In the genomic region with DNA sequence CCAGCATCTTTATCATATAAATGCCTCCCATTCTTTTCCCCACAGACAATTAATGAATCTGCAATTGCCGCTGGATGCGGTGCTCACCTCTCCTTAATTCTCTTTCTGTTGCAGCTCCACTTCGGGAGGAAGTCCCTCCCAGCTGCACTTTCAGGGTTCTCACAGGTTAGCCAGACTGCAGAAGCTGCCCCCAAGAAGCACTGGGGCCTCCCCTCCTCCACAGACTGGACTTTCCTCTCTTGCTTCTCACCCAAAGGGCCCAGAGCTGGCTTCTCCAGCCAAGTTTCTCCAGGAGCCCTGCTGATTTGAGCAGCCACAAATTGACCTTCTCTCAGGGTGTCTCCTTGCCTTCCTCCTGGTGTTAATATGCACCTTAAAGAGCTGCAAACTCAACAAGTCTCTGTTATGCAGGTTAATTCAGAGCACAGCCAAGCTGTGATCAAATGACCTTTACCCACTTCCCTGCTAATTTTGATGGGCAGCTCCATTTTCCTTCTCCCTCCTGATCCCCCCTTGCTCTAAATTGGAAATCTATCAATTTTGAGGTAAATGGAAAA, we compare ENCODE assay signal across 21 cellular contexts.
"Had no signal": no experiment of that assay in that cellular context is flagged by ENCODE, and none has a peak within 500 bp of the region (broad histone marks: within the 10 kb centered on the region; RNA-seq: fewer than 3 reads in every experiment).

No MANE protein-coding gene starts in this region.

- H3K4me3 ChIP-seq: esophagus squamous epithelium, left ventricle myocardium inferior, SK-N-MC, thoracic aorta, upper lobe of right lung had no signal

- H3K4me3 Mint-ChIP-seq: activated CD4-positive, alpha-beta memory T cell treated with anti-CD3 and anti-CD28 coated beads, Interleukin-2, amount 10 ng/mL, durations not matched to agents 7 days and 5 days; activated CD8-positive, alpha-beta memory T cell treated with anti-CD3 and anti-CD28 coated beads, Interleukin-2, amount 10 ng/mL, durations not matched to agents 7 days and 5 days; activated T-helper 17 cell treated with anti-CD3 and anti-CD28 coated beads, Interleukin-2, amount 50 U/mL, for 72 hours; central memory CD8-positive, alpha-beta T cell; stimulated activated memory B cell treated with anti-CD40 and anti-IgM and Interleukin-4, amounts not matched to agents 10 μg/mL and 1 μg/mL and 100 μg/mL, for 72 hours; T-helper 2 cell treated with Interferon-gamma antibody and Interleukin-4, amounts not matched to agents 5 μg/mL and 100 μg/mL, for 36 hours had no signal

- H3K36me3 ChIP-seq: brain microvascular endothelial cell, esophagus squamous epithelium, left ventricle myocardium inferior, neutrophil, thoracic aorta, upper lobe of right lung had no signal

- H3K36me3 Mint-ChIP-seq: activated CD8-positive, alpha-beta memory T cell treated with anti-CD3 and anti-CD28 coated beads, Interleukin-2, amount 10 ng/mL, durations not matched to agents 7 days and 5 days; stimulated activated memory B cell treated with anti-CD40 and anti-IgM and Interleukin-4, amounts not matched to agents 10 μg/mL and 1 μg/mL and 100 μg/mL, for 72 hours had no signal

- H3K9me3 ChIP-seq: esophagus squamous epithelium, left ventricle myocardium inferior, neutrophil, thoracic aorta, upper lobe of right lung had no signal

- H3K4me1 ChIP-seq: upper lobe of right lung had no signal

- H3K9me3 Mint-ChIP-seq: activated CD4-positive, alpha-beta memory T cell treated with anti-CD3 and anti-CD28 coated beads, Interleukin-2, amount 10 ng/mL, durations not matched to agents 7 days and 5 days; activated T-helper 17 cell treated with anti-CD3 and anti-CD28 coated beads, Interleukin-2, amount 50 U/mL, for 72 hours; central memory CD8-positive, alpha-beta T cell; T-helper 2 cell treated with Interferon-gamma antibody and Interleukin-4, amounts not matched to agents 5 μg/mL and 100 μg/mL, for 36 hours had no signal

- DNase-seq: activated CD4-positive, alpha-beta memory T cell treated with anti-CD3 and anti-CD28 coated beads, Interleukin-2, amount 10 ng/mL, durations not matched to agents 7 days and 5 days; activated CD4-positive, alpha-beta T cell treated with anti-CD3 and anti-CD28 coated beads for 48 hours; activated CD4-positive, CD25-positive, alpha-beta regulatory T cell; activated CD8-positive, alpha-beta memory T cell treated with anti-CD3 and anti-CD28 coated beads, Interleukin-2, amount 10 ng/mL, durations not matched to agents 7 days and 5 days; activated naive CD4-positive, alpha-beta T cell treated with Interleukin-2 at 50 U/mL for 16 hours; brain microvascular endothelial cell; cortex of kidney; effector CD8-positive, alpha-beta T cell; esophagus squamous epithelium; left ventricle myocardium inferior; naive B cell; stimulated activated CD4-positive, alpha-beta T cell treated with anti-CD3 and anti-CD28 coated beads, Interleukin-4, amount 100 ng/mL, for 24 hours; upper lobe of right lung had no signal

- H3K27me3 ChIP-seq: brain microvascular endothelial cell, upper lobe of right lung had no signal

- H3K27ac ChIP-seq: brain microvascular endothelial cell, esophagus squamous epithelium, neutrophil, SK-N-MC, thoracic aorta, upper lobe of right lung had no signal

- H3K4me1 Mint-ChIP-seq: activated CD4-positive, alpha-beta memory T cell treated with anti-CD3 and anti-CD28 coated beads, Interleukin-2, amount 10 ng/mL, durations not matched to agents 7 days and 5 days; activated CD8-positive, alpha-beta memory T cell treated with anti-CD3 and anti-CD28 coated beads, Interleukin-2, amount 10 ng/mL, durations not matched to agents 7 days and 5 days; activated T-helper 17 cell treated with anti-CD3 and anti-CD28 coated beads, Interleukin-2, amount 50 U/mL, for 72 hours; central memory CD8-positive, alpha-beta T cell; naive B cell; stimulated activated memory B cell treated with anti-CD40 and anti-IgM and Interleukin-4, amounts not matched to agents 10 μg/mL and 1 μg/mL and 100 μg/mL, for 72 hours had no signal

- H3K27ac Mint-ChIP-seq: activated CD4-positive, alpha-beta memory T cell treated with anti-CD3 and anti-CD28 coated beads, Interleukin-2, amount 10 ng/mL, durations not matched to agents 7 days and 5 days; activated CD8-positive, alpha-beta memory T cell treated with anti-CD3 and anti-CD28 coated beads, Interleukin-2, amount 10 ng/mL, durations not matched to agents 7 days and 5 days; activated T-helper 17 cell treated with anti-CD3 and anti-CD28 coated beads, Interleukin-2, amount 50 U/mL, for 72 hours; stimulated activated memory B cell treated with anti-CD40 and anti-IgM and Interleukin-4, amounts not matched to agents 10 μg/mL and 1 μg/mL and 100 μg/mL, for 72 hours; T-helper 2 cell treated with Interferon-gamma antibody and Interleukin-4, amounts not matched to agents 5 μg/mL and 100 μg/mL, for 36 hours had no signal

- ATAC-seq: activated CD8-positive, alpha-beta memory T cell treated with anti-CD3 and anti-CD28 coated beads, Interleukin-2, amount 10 ng/mL, durations not matched to agents 7 days and 5 days; activated T-helper 17 cell treated with anti-CD3 and anti-CD28 coated beads, Interleukin-2, amount 50 U/mL, for 72 hours; sciatic nerve; stimulated activated memory B cell treated with anti-CD40 and anti-IgM and Interleukin-4, amounts not matched to agents 10 μg/mL and 1 μg/mL and 100 μg/mL, for 72 hours; upper lobe of right lung had no signal
